ENCODE assay signal across 8 cellular contexts in the genomic region with DNA sequence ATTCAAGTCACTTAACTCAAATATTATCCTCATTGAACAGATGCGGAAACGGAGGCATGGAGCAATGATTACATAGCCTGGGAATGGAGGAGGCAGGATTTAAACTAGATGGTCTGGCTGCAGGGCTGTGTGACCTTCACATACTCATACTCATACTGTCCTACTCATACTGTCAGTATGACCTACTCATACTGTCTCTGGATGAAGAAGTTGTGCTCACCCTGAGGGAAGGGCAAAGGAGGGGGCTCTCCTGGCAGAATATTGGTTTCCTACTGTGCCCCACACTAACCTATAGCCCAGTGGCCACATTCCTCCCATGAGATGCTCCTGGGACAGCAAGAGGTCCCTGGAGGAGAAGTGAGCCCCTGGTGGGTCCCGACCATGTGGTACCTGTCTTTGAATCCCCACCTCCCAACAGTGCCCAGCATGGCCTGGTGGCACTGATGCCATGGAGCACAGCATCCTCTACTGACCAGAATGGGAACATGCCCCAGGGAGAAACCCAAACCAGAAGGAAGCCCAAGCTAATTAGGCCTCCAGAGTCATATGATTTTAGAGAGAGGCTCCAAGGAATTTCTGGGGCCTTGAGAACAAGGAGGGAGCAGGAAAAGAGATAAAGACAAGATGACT.
A peak's percentile ranks its signal among the peaks of the same experiment; 100 is the strongest.
DNase-seq lines count a peak whose midpoint lies in the region; FAIRE-seq and TF ChIP-seq lines count a peak whose summit lies in the region.

No MANE protein-coding gene starts in this region.

- no peak overlapping the region for H3K4me3 ChIP-seq in bronchial epithelial cell (ENCODE audit: low read depth, low read length)

- no peaks in the 10 kb centered on the region for H3K36me3 ChIP-seq in bronchial epithelial cell (ENCODE audit: control insufficient read depth, insufficient read depth, low read length)

- no peak overlapping the region for H3K27ac Mint-ChIP-seq in progenitor cell of endocrine pancreas

- FAIRE-seq in bronchial epithelial cell (lab: Jason Lieb, UNC): no peak

- DNase-seq in NCI-H2171 treated with DMSO at 0.1 percent for 48 hours (lab: John Stamatoyannopoulos, UW) (peak; percentile 5), NCI-H2171 (lab: John Stamatoyannopoulos, UW) (no peak), NCI-H1436 (lab: John Stamatoyannopoulos, UW) (peak; percentile 84), bronchial epithelial cell (ENCODE audit: low read depth) (peak; percentile 15), progenitor cell of endocrine pancreas (ENCODE audit: low spot score, unreplicated experiment) (no peak), middle frontal gyrus (ENCODE audit: extremely low spot score, low spot score) (no peak), superior temporal gyrus (ENCODE audit: extremely low spot score) (no peak), kidney glomerular epithelial cell (lab: John Stamatoyannopoulos, UW) (no peak)

- no peaks in the 10 kb centered on the region for H3K4me1 Mint-ChIP-seq in progenitor cell of endocrine pancreas (ENCODE audit: low read depth)

- peaks cover 37% of the 10 kb centered on the region for H3K27me3 Mint-ChIP-seq in progenitor cell of endocrine pancreas

- no peaks in the 10 kb centered on the region for H3K36me3 Mint-ChIP-seq in progenitor cell of endocrine pancreas (ENCODE audit: insufficient read depth)

- TF ChIP-seq CTCF in bronchial epithelial cell (IDR thresholded peaks at IDR 0.05; ENCODE audit: insufficient read depth, low read length, severe bottlenecking) (peak; percentile 64), progenitor cell of endocrine pancreas (IDR thresholded peaks at IDR 0.05; ENCODE audit: unreplicated experiment) (peak; percentile 41)

- H3K9me3 Mint-ChIP-seq in progenitor cell of endocrine pancreas (ENCODE audit: low read depth): no peaks in the 10 kb centered on the region

- H3K27me3 ChIP-seq in bronchial epithelial cell (ENCODE audit: control insufficient read depth, insufficient read depth, low read length): no peaks in the 10 kb centered on the region

- no peak overlapping the region for H3K4me3 Mint-ChIP-seq in progenitor cell of endocrine pancreas (ENCODE audit: low read depth)

Comparison
In these comparisons a context has a peak if more than half of its experiments do, and no peak if none do; other contexts are left out.
1. DNase-seq: peak in NCI-H2171 treated with DMSO at 0.1 percent for 48 hours (single experiment), NCI-H1436 (single experiment) and bronchial epithelial cell (single experiment); none in NCI-H2171 (single experiment), progenitor cell of endocrine pancreas (single experiment), middle frontal gyrus (single experiment), superior temporal gyrus (single experiment) and kidney glomerular epithelial cell (single experiment).